Comparison of ENCODE assay signal across 9 cellular contexts in genomic region chr15:83067638-83067962, GRCh38. TPM values are rescaled to one million over a fixed set of nuclear protein-coding genes. Genes with fewer than 3 reads are reported as not detected.
DNase-seq lines count a peak whose midpoint lies in the region; ATAC-seq and TF ChIP-seq lines count a peak whose summit lies in the region.
"Had no signal": no experiment of that assay in that cellular context is flagged by ENCODE, and none has a peak within 500 bp of the region (broad histone marks: within the 10 kb centered on the region; RNA-seq: fewer than 3 reads in every experiment).

No MANE protein-coding gene starts in this region.

- H3K9me3 ChIP-seq in Loucy (ENCODE audit: insufficient read depth, low read depth, low read length): no peaks in the 10 kb centered on the region

- intact Hi-C loops in dendritic cell treated with granulocyte-macrophage colony-stimulating factor and Interleukin-4, amounts not matched to agents 40 ng/mL and 50 ng/mL, for 4 days (cut with micrococcal nuclease): loop anchor here (1.0 to 2.0 kb wide), 2 partner anchors 25 to 55 kb away; no protein-coding TSS in a partner anchor

- DNase-seq in AG09309 (ENCODE audit: low read depth) (no peak), kidney glomerular epithelial cell (lab: John Stamatoyannopoulos, UW) (no peak), NCI-H2196 (lab: John Stamatoyannopoulos, UW; ENCODE audit: unreplicated experiment) (no peak), 8988T (no peak)
- DNase-seq in natural killer cell treated with Interleukin-12 subunit alpha and Interleukin-12 subunit beta and Interleukin-15 and Interleukin-18, amount 100 ng/mL, for 72 hours (ENCODE audit: low spot score): no peak
- DNase-seq: NCI-H187 treated with DMSO at 0.1 percent for 48 hours had no signal

- H3K36me3 Mint-ChIP-seq in dendritic cell treated with granulocyte-macrophage colony-stimulating factor and Interleukin-4, amounts not matched to agents 40 ng/mL and 50 ng/mL, for 4 days (ENCODE audit: low read depth): peaks cover 19% of the 10 kb centered on the region
- H3K36me3 Mint-ChIP-seq in natural killer cell treated with Interleukin-12 subunit alpha and Interleukin-12 subunit beta and Interleukin-15 and Interleukin-18, amount 100 ng/mL, for 72 hours: peaks cover 17% of the 10 kb centered on the region

- peak overlapping the region; percentile 87 for H3K9ac ChIP-seq in Loucy (ENCODE audit: low read depth, low read length, poor library complexity, severe bottlenecking)

- no peaks in the 10 kb centered on the region for H3K9me2 ChIP-seq in Loucy (replicated peaks; ENCODE audit: low read depth, low read length)

- H3K4me1 ChIP-seq in Loucy (ENCODE audit: insufficient read depth, low read length, poor library complexity, severe bottlenecking): peaks cover 27% of the 10 kb centered on the region

- no peaks in the 10 kb centered on the region for H3K27me3 ChIP-seq in Loucy (ENCODE audit: insufficient read depth, low read length, poor library complexity, severe bottlenecking)

- H3K27me3 Mint-ChIP-seq in dendritic cell treated with granulocyte-macrophage colony-stimulating factor and Interleukin-4, amounts not matched to agents 40 ng/mL and 50 ng/mL, for 4 days: peaks cover 3% of the 10 kb centered on the region
- no peaks in the 10 kb centered on the region for H3K27me3 Mint-ChIP-seq in natural killer cell treated with Interleukin-12 subunit alpha and Interleukin-12 subunit beta and Interleukin-15 and Interleukin-18, amount 100 ng/mL, for 72 hours

- no peaks in the 10 kb centered on the region for H3K9me3 Mint-ChIP-seq in dendritic cell treated with granulocyte-macrophage colony-stimulating factor and Interleukin-4, amounts not matched to agents 40 ng/mL and 50 ng/mL, for 4 days
- no peaks in the 10 kb centered on the region for H3K9me3 Mint-ChIP-seq in natural killer cell treated with Interleukin-12 subunit alpha and Interleukin-12 subunit beta and Interleukin-15 and Interleukin-18, amount 100 ng/mL, for 72 hours

- H3K4me2 ChIP-seq in Loucy (ENCODE audit: low read depth, low read length, poor library complexity, severe bottlenecking): peak overlapping the region; percentile 88

- peak overlapping the region; percentile 82 for H3K27ac Mint-ChIP-seq in dendritic cell treated with granulocyte-macrophage colony-stimulating factor and Interleukin-4, amounts not matched to agents 40 ng/mL and 50 ng/mL, for 4 days
- peak overlapping the region; percentile 66 to 67 for H3K27ac Mint-ChIP-seq in natural killer cell treated with Interleukin-12 subunit alpha and Interleukin-12 subunit beta and Interleukin-15 and Interleukin-18, amount 100 ng/mL, for 72 hours

- peaks cover 11% of the 10 kb centered on the region; the same call in 1 of the 2 replicates for H3F3A ChIP-seq in Loucy (ENCODE audit: low read depth)

- no peak for ATAC-seq in natural killer cell treated with Interleukin-12 subunit alpha and Interleukin-12 subunit beta and Interleukin-15 and Interleukin-18, amount 100 ng/mL, for 72 hours
- ATAC-seq in GM19035 (IDR thresholded peaks at IDR 0.05; ENCODE audit: unreplicated experiment): no peak

- peak overlapping the region; percentile 84 for H2AFZ ChIP-seq in Loucy (ENCODE audit: low read length)

- H3K79me2 ChIP-seq in Loucy (ENCODE audit: insufficient read depth, low read length): peaks cover 44% of the 10 kb centered on the region

- H3K4me1 Mint-ChIP-seq in dendritic cell treated with granulocyte-macrophage colony-stimulating factor and Interleukin-4, amounts not matched to agents 40 ng/mL and 50 ng/mL, for 4 days (ENCODE audit: low read depth): peaks cover 22% of the 10 kb centered on the region
- peaks cover 5 to 20% of the 10 kb centered on the region in 2 donors for H3K4me1 Mint-ChIP-seq in natural killer cell treated with Interleukin-12 subunit alpha and Interleukin-12 subunit beta and Interleukin-15 and Interleukin-18, amount 100 ng/mL, for 72 hours (ENCODE audit: low read depth in 2 of 2)

- peak overlapping the region; percentile 67 for H3K4me3 ChIP-seq in AG09309 (ENCODE audit: control insufficient read depth, low read depth, low read length)
- H3K4me3 ChIP-seq in Loucy (ENCODE audit: low read length, poor library complexity, severe bottlenecking): peak overlapping the region; percentile 90

- peaks cover 38% of the 10 kb centered on the region for H4K20me1 ChIP-seq in Loucy (ENCODE audit: insufficient read depth, low read length, poor library complexity, severe bottlenecking)

- H3K4me3 Mint-ChIP-seq in dendritic cell treated with granulocyte-macrophage colony-stimulating factor and Interleukin-4, amounts not matched to agents 40 ng/mL and 50 ng/mL, for 4 days: peak overlapping the region; percentile 82
- H3K4me3 Mint-ChIP-seq in natural killer cell treated with Interleukin-12 subunit alpha and Interleukin-12 subunit beta and Interleukin-15 and Interleukin-18, amount 100 ng/mL, for 72 hours: peak overlapping the region; percentile 66

- TF ChIP-seq CTCF in AG09309 (IDR thresholded peaks at IDR 0.05; ENCODE audit: control insufficient read depth, insufficient read depth, low read depth, low read length, missing control alignments) (no peak), Loucy (conservative IDR thresholded peaks at IDR 0.05; ENCODE audit: low read length) (no peak)

- H3K36me3 ChIP-seq in Loucy (ENCODE audit: insufficient read depth, low read length): no peaks in the 10 kb centered on the region

RNA-seq across cellular contexts. Expression of gene BTBD1, which starts 0.5 kb away (rescaled TPM):
- 10 to 100 TPM; 63.3 to 71.9 TPM for total RNA-seq in natural killer cell treated with Interleukin-12 subunit alpha and Interleukin-12 subunit beta and Interleukin-15 and Interleukin-18, amount 100 ng/mL, for 72 hours

RNA-seq across cellular contexts. Expression of gene TM6SF1, which starts 39.8 kb away (rescaled TPM):
- 10 to 100 TPM; 15.0 to 23.7 TPM for total RNA-seq in natural killer cell treated with Interleukin-12 subunit alpha and Interleukin-12 subunit beta and Interleukin-15 and Interleukin-18, amount 100 ng/mL, for 72 hours

RNA-seq across cellular contexts. Expression of gene C15orf40, which starts 56.2 kb away (rescaled TPM):
- 10 to 100 TPM; 23.7 to 25.5 TPM for total RNA-seq in natural killer cell treated with Interleukin-12 subunit alpha and Interleukin-12 subunit beta and Interleukin-15 and Interleukin-18, amount 100 ng/mL, for 72 hours
